Comparison of ENCODE assay signal across 19 cellular contexts in genomic region chr10:44627591-44628354, GRCh38.
DNase-seq lines count a peak whose midpoint lies in the region; ATAC-seq and TF ChIP-seq lines count a peak whose summit lies in the region.
"Had no signal": no experiment of that assay in that cellular context is flagged by ENCODE, and none has a peak within 500 bp of the region (broad histone marks: within the 10 kb centered on the region; RNA-seq: fewer than 3 reads in every experiment).

No MANE protein-coding gene starts in this region.

- H3K4me3 Mint-ChIP-seq in activated naive CD8-positive, alpha-beta T cell treated with anti-CD3 and anti-CD28 coated beads, Interleukin-2, amount 50 U/mL, for 24 hours = no peak overlapping the region
- H3K4me3 Mint-ChIP-seq: activated naive CD8-positive, alpha-beta T cell treated with anti-CD3 and anti-CD28 coated beads for 36 hours; activated T-cell treated with anti-CD3 and anti-CD28 coated beads, Interleukin-2, amount 50 U/mL, for 24 hours had no signal

- DNase-seq in AG10803 (ENCODE audit: low read depth) (peak; percentile 85), LNCaP clone FGC (ENCODE audit: low read depth) (no peak), epithelial cell of prostate (ENCODE audit: low read depth, low spot score) (no peak), omental fat pad (ENCODE audit: low spot score) (no peak), NOMO-1 treated with DMSO at 0.1 percent for 48 hours (lab: John Stamatoyannopoulos, UW; ENCODE audit: unreplicated experiment) (no peak), A673 (ENCODE audit: low spot score) (no peak)
- DNase-seq in activated naive CD8-positive, alpha-beta T cell treated with anti-CD3 and anti-CD28 coated beads, Interleukin-2, amount 50 U/mL, for 24 hours = no peak
- no peak for DNase-seq in activated naive CD4-positive, alpha-beta T cell treated with Interleukin-2 at 50 U/mL for 16 hours
- DNase-seq: activated CD4-positive, alpha-beta T cell treated with anti-CD3 and anti-CD28 coated beads, Interleukin-2, amount 50 U/mL, for 48 hours; activated naive CD8-positive, alpha-beta T cell treated with anti-CD3 and anti-CD28 coated beads for 36 hours; activated T-cell treated with anti-CD3 and anti-CD28 coated beads, Interleukin-2, amount 50 U/mL, for 24 hours; DMS153; left colon; NCI-H1694 treated with DMSO at 0.1 percent for 48 hours; NCI-H446 treated with DMSO at 0.1 percent for 48 hours; spleen; stimulated activated naive CD4-positive, alpha-beta T cell treated with Interleukin-2 at 50 U/mL for 16 hours had no signal

- no peaks in the 10 kb centered on the region for H3K4me1 Mint-ChIP-seq in activated naive CD8-positive, alpha-beta T cell treated with anti-CD3 and anti-CD28 coated beads, Interleukin-2, amount 50 U/mL, for 24 hours
- H3K4me1 Mint-ChIP-seq: activated naive CD8-positive, alpha-beta T cell treated with anti-CD3 and anti-CD28 coated beads for 36 hours had no signal

- BruUV-seq in A673 (replicated peaks; lab: Mats Ljungman, UMichigan) = no TSS peak

- POLR2A ChIA-PET in A673 (lab: Charles Lee; ENCODE audit: low non-redundant PET) = no interaction called here

- intact Hi-C loops in A673 (cut with micrococcal nuclease; ENCODE audit: unreplicated experiment) = no loop called here

- TF ChIP-seq CTCF in AG10803 (conservative IDR thresholded peaks at IDR 0.05; ENCODE audit: low read length) (peak; percentile 39), LNCaP clone FGC (IDR thresholded peaks at IDR 0.05; ENCODE audit: control insufficient read depth, extremely low read depth, insufficient read depth) (0 out of 2 replicates have a peak, but pooled peaks have one; percentile 1), omental fat pad (IDR thresholded peaks at IDR 0.05) (no peak), A673 (conservative IDR thresholded peaks at IDR 0.05; ENCODE audit: low read depth, low read length) (no peak)

- no peaks in the 10 kb centered on the region for H3K9me3 Mint-ChIP-seq in activated naive CD8-positive, alpha-beta T cell treated with anti-CD3 and anti-CD28 coated beads, Interleukin-2, amount 50 U/mL, for 24 hours
- H3K9me3 Mint-ChIP-seq: activated naive CD8-positive, alpha-beta T cell treated with anti-CD3 and anti-CD28 coated beads for 36 hours; activated T-cell treated with anti-CD3 and anti-CD28 coated beads, Interleukin-2, amount 50 U/mL, for 24 hours had no signal

- H3K27me3 ChIP-seq in A673 (replicated peaks; ENCODE audit: insufficient read depth, low read depth, low read length, poor library complexity) = no peaks in the 10 kb centered on the region
- H3K27me3 ChIP-seq: spleen had no signal

- H3K27ac Mint-ChIP-seq in activated naive CD8-positive, alpha-beta T cell treated with anti-CD3 and anti-CD28 coated beads, Interleukin-2, amount 50 U/mL, for 24 hours = no peak overlapping the region
- H3K27ac Mint-ChIP-seq: activated naive CD8-positive, alpha-beta T cell treated with anti-CD3 and anti-CD28 coated beads for 36 hours; activated T-cell treated with anti-CD3 and anti-CD28 coated beads, Interleukin-2, amount 50 U/mL, for 24 hours had no signal

- H3K9me3 ChIP-seq in A673 (ENCODE audit: low read depth, low read length, poor library complexity, severe bottlenecking) = no peaks in the 10 kb centered on the region

- no peaks in the 10 kb centered on the region for H3K27me3 Mint-ChIP-seq in activated naive CD8-positive, alpha-beta T cell treated with anti-CD3 and anti-CD28 coated beads, Interleukin-2, amount 50 U/mL, for 24 hours
- H3K27me3 Mint-ChIP-seq: activated T-cell treated with anti-CD3 and anti-CD28 coated beads, Interleukin-2, amount 50 U/mL, for 24 hours had no signal

- CTCF ChIA-PET in A673 (lab: Charles Lee) = no interaction called here

- peak; percentile 53 for ATAC-seq in omental fat pad (ENCODE audit: low FRiP score)
- no peak for ATAC-seq in activated naive CD8-positive, alpha-beta T cell treated with anti-CD3 and anti-CD28 coated beads, Interleukin-2, amount 50 U/mL, for 24 hours
- ATAC-seq: left colon had no signal

- H3K27ac ChIP-seq in epithelial cell of prostate = peak overlapping the region; percentile 18
- no peak overlapping the region for H3K27ac ChIP-seq in A673 (ENCODE audit: low read depth, low read length, poor library complexity, severe bottlenecking)
- H3K27ac ChIP-seq: C4-2B, KMS-11, spleen had no signal

- H3K4me1 ChIP-seq in A673 (ENCODE audit: insufficient read depth, low read length, poor library complexity, severe bottlenecking) = no peaks in the 10 kb centered on the region
- H3K4me1 ChIP-seq: spleen had no signal

- H3K36me3 Mint-ChIP-seq in activated naive CD8-positive, alpha-beta T cell treated with anti-CD3 and anti-CD28 coated beads, Interleukin-2, amount 50 U/mL, for 24 hours (ENCODE audit: low read depth) = no peaks in the 10 kb centered on the region
- H3K36me3 Mint-ChIP-seq: activated naive CD8-positive, alpha-beta T cell treated with anti-CD3 and anti-CD28 coated beads for 36 hours had no signal

- H3K4me3 ChIP-seq in AG10803 (ENCODE audit: low read length) = no peak overlapping the region
- H3K4me3 ChIP-seq in LNCaP clone FGC (ENCODE audit: low read depth, low read length) = no peak overlapping the region
- no peak overlapping the region for H3K4me3 ChIP-seq in A673 (ENCODE audit: low read depth, low read length, poor library complexity, severe bottlenecking)
- H3K4me3 ChIP-seq: spleen had no signal

- H3K36me3 ChIP-seq in A673 (ENCODE audit: insufficient read depth, low read length, poor library complexity, severe bottlenecking) = no peaks in the 10 kb centered on the region
- H3K36me3 ChIP-seq: spleen had no signal

Comparison
In these comparisons a context has a peak if more than half of its experiments do, and no peak if none do; other contexts are left out.
1. CTCF ChIP-seq: peak in AG10803 (single experiment) and LNCaP clone FGC (single experiment); none in omental fat pad (0 of 3) and A673 (single experiment).